In genomic region chr3:134366928-134367352, GRCh38 we compare ENCODE assay signal across 9 cellular contexts. TPM values are rescaled to one million over a fixed set of nuclear protein-coding genes. Genes with fewer than 3 reads are reported as not detected.
DNase-seq lines count a peak whose midpoint lies in the region; ATAC-seq and TF ChIP-seq lines count a peak whose summit lies in the region.
"Had no signal": no experiment of that assay in that cellular context is flagged by ENCODE, and none has a peak within 500 bp of the region (broad histone marks: within the 10 kb centered on the region; RNA-seq: fewer than 3 reads in every experiment).

No MANE protein-coding gene starts in this region.

- peaks cover 73% of the 10 kb centered on the region for H3K4me1 ChIP-seq in endodermal cell (ENCODE audit: control insufficient read depth, insufficient read depth, low read length)

- H3K27me3 Mint-ChIP-seq in endodermal cell (ENCODE audit: insufficient read depth) (no peaks in the 10 kb centered on the region), T-cell (no peaks in the 10 kb centered on the region)

- TF ChIP-seq RAD21 in Ishikawa (IDR thresholded peaks at IDR 0.05; ENCODE audit: low read depth): 0 out of 2 replicates have a peak, but pooled peaks have one; percentile 0

- H3K4me3 ChIP-seq in endodermal cell (ENCODE audit: low read length): no peak overlapping the region

- H3K4me3 Mint-ChIP-seq in endodermal cell (no peak overlapping the region), T-cell (no peak overlapping the region)

- no peaks in the 10 kb centered on the region for H3K27me3 ChIP-seq in endodermal cell (ENCODE audit: control insufficient read depth, insufficient read depth, low read length, poor library complexity, severe bottlenecking)

- H3K4me1 Mint-ChIP-seq in endodermal cell (peaks cover 71% of the 10 kb centered on the region), T-cell (peaks cover 26 to 29% (median 27%) of the 10 kb centered on the region in 3 donors)

- H3K36me3 ChIP-seq in endodermal cell (ENCODE audit: control insufficient read depth, insufficient read depth, low read length): peaks cover 94% of the 10 kb centered on the region

- H3K9me3 Mint-ChIP-seq in endodermal cell (no peaks in the 10 kb centered on the region), T-cell (no peaks in the 10 kb centered on the region)

- TF ChIP-seq CTCF in endodermal cell (conservative IDR thresholded peaks at IDR 0.05): no peak

- ATAC-seq in T-cell (replicated peaks in 1 of 4): no peak
- ATAC-seq in GM19467 (IDR thresholded peaks at IDR 0.05; ENCODE audit: unreplicated experiment): no peak

- no peaks in the 10 kb centered on the region for H3K9me3 ChIP-seq in endodermal cell (ENCODE audit: control insufficient read depth, low read length)

- CTCF ChIA-PET in T-cell (lab: Charles Lee): no interaction called here

- no peak; the same call in 1 of the 2 replicates for TF ChIP-seq EP300 in Ishikawa (IDR thresholded peaks at IDR 0.05; ENCODE audit: borderline replicate concordance)

- no peak overlapping the region for H3K9ac ChIP-seq in endodermal cell (ENCODE audit: extremely low read depth, low read length, poor library complexity, severe bottlenecking)

- peak overlapping the region; percentile 35 for H3K27ac Mint-ChIP-seq in endodermal cell
- H3K27ac Mint-ChIP-seq in T-cell: no peak overlapping the region

- H3K27ac ChIP-seq in endodermal cell (ENCODE audit: low read depth, low read length) (peak overlapping the region; percentile 66), substantia nigra (ENCODE audit: low read depth, low read length, poor library complexity, severe bottlenecking) (peak overlapping the region; percentile 100)

- 95 to 96% methylated on average over 6 to 8 of the region's 8 CpGs for WGBS in endodermal cell (ENCODE audit: insufficient coverage in 1 of 2, insufficient read length in 1 of 2), 2 experiments

- peak; percentile 66 for DNase-seq in endodermal cell
- peak; percentile 98 for DNase-seq in medulla oblongata (ENCODE audit: extremely low spot score)
- peak; percentile 66 to 100 (median 93) for DNase-seq in substantia nigra (lab: John Stamatoyannopoulos, UW)
- DNase-seq in NCI-H1436 treated with DMSO at 0.1 percent for 48 hours (lab: John Stamatoyannopoulos, UW): no peak
- DNase-seq in T-cell: no peak
- no peak for DNase-seq in AML-193 (lab: John Stamatoyannopoulos, UW)
- DNase-seq: DND-41 had no signal

- POLR2A ChIA-PET in T-cell (lab: Charles Lee): no interaction called here

- peaks cover 82% of the 10 kb centered on the region for H3K36me3 Mint-ChIP-seq in endodermal cell (ENCODE audit: low read depth)
- H3K36me3 Mint-ChIP-seq in T-cell: no peaks in the 10 kb centered on the region

TF ChIP-seq in Ishikawa, 13 proteins besides CTCF, POLR2A, EP300 and RAD21:
- TF ChIP-seq USF1 (IDR thresholded peaks at IDR 0.05): 0 out of 2 replicates have a peak, but pooled peaks have one; percentile 14
- no peak for TF ChIP-seq TAF1 (IDR thresholded peaks at IDR 0.05; ENCODE audit: low read depth)
- no peak for TF ChIP-seq CEBPB (IDR thresholded peaks at IDR 0.05)
- peak; percentile 62 for TF ChIP-seq NFIC (IDR thresholded peaks at IDR 0.05)
- peak; percentile 90 for TF ChIP-seq MAX (IDR thresholded peaks at IDR 0.05)
TF ChIP-seq in Ishikawa: peak in this region for 3.

RNA-seq across cellular contexts. Expression of gene AMOTL2, which starts 7.3 kb away (rescaled TPM):
- 100 to 1,000 TPM; 109 to 153 TPM for total RNA-seq in endodermal cell
- polyA plus RNA-seq in endodermal cell (2013, experiment 1 of 2): 59.2 TPM
- polyA plus RNA-seq in endodermal cell (2013, experiment 2 of 2): 56.9 TPM
- under 1 TPM in 3 of 5 donors, not detected in 2; 0.20 to 0.96 (median 0.76) TPM for total RNA-seq in T-cell

Comparison
In these comparisons a context has a peak if more than half of its experiments do, and no peak if none do; other contexts are left out.
1. DNase-seq: peak in endodermal cell (single experiment), medulla oblongata (single experiment) and substantia nigra (49 of 49); none in NCI-H1436 treated with DMSO at 0.1 percent for 48 hours (single experiment), T-cell (0 of 34) and AML-193 (0 of 2).
2. RNA of gene AMOTL2, which starts 7.3 kb away (total RNA-seq): 109 to 153 TPM in endodermal cell; 0.20 to 0.96 TPM in T-cell; every median in the first group is over 10 times any median in the second.